8 cellular contexts compared by ENCODE assay signal in genomic region chr5:172849636-172850453, GRCh38. TPM values are rescaled to one million over a fixed set of nuclear protein-coding genes. Genes with fewer than 3 reads are reported as not detected.
DNase-seq lines count a peak whose midpoint lies in the region; ATAC-seq and TF ChIP-seq lines count a peak whose summit lies in the region.

No MANE protein-coding gene starts in this region.

- no peaks in the 10 kb centered on the region for H3K27me3 Mint-ChIP-seq in activated naive CD8-positive, alpha-beta T cell
- H3K27me3 Mint-ChIP-seq in progenitor cell of endocrine pancreas = no peaks in the 10 kb centered on the region

- peak overlapping the region; percentile 73 for H3K27ac Mint-ChIP-seq in activated naive CD8-positive, alpha-beta T cell
- peak overlapping the region; percentile 23 for H3K27ac Mint-ChIP-seq in progenitor cell of endocrine pancreas

- ATAC-seq in HG02798 (IDR thresholded peaks at IDR 0.05; ENCODE audit: poor library complexity, unreplicated experiment) = peak; percentile 50

- H3K4me3 Mint-ChIP-seq in activated naive CD8-positive, alpha-beta T cell = no peak overlapping the region
- no peak overlapping the region for H3K4me3 Mint-ChIP-seq in progenitor cell of endocrine pancreas (ENCODE audit: low read depth)

- peaks cover 67% of the 10 kb centered on the region for H3K4me1 Mint-ChIP-seq in activated naive CD8-positive, alpha-beta T cell (ENCODE audit: low read depth)
- H3K4me1 Mint-ChIP-seq in progenitor cell of endocrine pancreas (ENCODE audit: low read depth) = peaks cover 14% of the 10 kb centered on the region

- H3K36me3 Mint-ChIP-seq in activated naive CD8-positive, alpha-beta T cell = peaks cover 5% of the 10 kb centered on the region
- no peaks in the 10 kb centered on the region for H3K36me3 Mint-ChIP-seq in progenitor cell of endocrine pancreas (ENCODE audit: insufficient read depth)

- peak; percentile 31 for TF ChIP-seq POLR2A in GM18526 (IDR thresholded peaks at IDR 0.05; ENCODE audit: extremely low read depth, insufficient read length)

- no peak for DNase-seq in progenitor cell of endocrine pancreas (ENCODE audit: low spot score, unreplicated experiment)
- DNase-seq in NCI-H1417 treated with DMSO at 0.1 percent for 48 hours (lab: John Stamatoyannopoulos, UW) = no peak
- DNase-seq in medulla oblongata (ENCODE audit: extremely low spot score) = no peak
- DNase-seq in NCI-H2029 (lab: John Stamatoyannopoulos, UW) = no peak
- DNase-seq in COR-L47 (lab: John Stamatoyannopoulos, UW) = no peak

- no peak for TF ChIP-seq CTCF in progenitor cell of endocrine pancreas (IDR thresholded peaks at IDR 0.05; ENCODE audit: unreplicated experiment)

- no peaks in the 10 kb centered on the region for H3K9me3 Mint-ChIP-seq in activated naive CD8-positive, alpha-beta T cell (ENCODE audit: low read depth)
- no peaks in the 10 kb centered on the region for H3K9me3 Mint-ChIP-seq in progenitor cell of endocrine pancreas (ENCODE audit: low read depth)

RNA-seq across cellular contexts. Expression of gene ERGIC1, which starts 15.8 kb away (rescaled TPM):
- total RNA-seq in progenitor cell of endocrine pancreas = 150 and 158 TPM in 2 replicates
